1 cellular context compared by ENCODE assay signal in the genomic region with DNA sequence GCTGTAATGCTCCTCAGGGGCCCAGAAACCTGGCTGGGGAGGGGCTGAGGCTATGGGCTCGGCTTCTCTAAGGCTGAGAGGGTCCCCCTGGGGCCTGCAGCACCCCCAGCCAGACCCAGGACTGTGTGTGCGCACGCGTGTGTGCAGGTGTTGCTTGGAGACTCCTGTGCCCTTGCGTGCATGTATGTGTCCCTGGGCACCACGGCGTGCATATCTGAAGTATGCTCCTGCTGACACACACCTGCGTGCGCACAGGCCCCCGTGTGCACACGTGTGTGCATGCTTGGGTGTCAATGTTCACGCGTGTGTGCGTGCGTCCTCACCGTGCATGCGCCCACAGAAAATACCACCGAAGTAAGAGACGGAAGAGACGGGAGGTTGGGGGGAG.
TF ChIP-seq lines count a peak whose summit lies in the region.

No MANE protein-coding gene starts in this region.

TF ChIP-seq in A549, 52 proteins besides CTCF, POLR2A, EP300 and RAD21 (continued from another document):
- no peak for TF ChIP-seq PHF8 (IDR thresholded peaks at IDR 0.05; ENCODE audit: borderline replicate concordance, low read depth)
- no peak for TF ChIP-seq ELK1 (IDR thresholded peaks at IDR 0.05; ENCODE audit: low read depth, low read length)
- TF ChIP-seq NPAS2 (CRISPR knock-in tag; IDR thresholded peaks at IDR 0.05; ENCODE audit: borderline replicate concordance), result no peak
TF ChIP-seq in A549: peak in this region for 0.
